In genomic region chr2:14735696-14736095, GRCh38 we compare ENCODE assay signal across 29 cellular contexts.
"Had no signal": no experiment of that assay in that cellular context is flagged by ENCODE, and none has a peak within 500 bp of the region (broad histone marks: within the 10 kb centered on the region; RNA-seq: fewer than 3 reads in every experiment).

No MANE protein-coding gene starts in this region.

- H3K4me3 ChIP-seq: adrenal gland, body of pancreas, esophagus squamous epithelium, gastroesophageal sphincter, heart right ventricle had no signal

- ATAC-seq: activated CD4-positive, alpha-beta T cell treated with anti-CD3 and anti-CD28 coated beads for 36 hours; activated CD8-positive, alpha-beta memory T cell treated with anti-CD3 and anti-CD28 coated beads, Interleukin-2, amount 10 ng/mL, durations not matched to agents 7 days and 5 days; activated CD8-positive, alpha-beta T cell treated with anti-CD3 and anti-CD28 coated beads, Interleukin-2, amount 10 ng/mL, durations not matched to agents 7 days and 5 days; activated naive CD8-positive, alpha-beta T cell treated with anti-CD3 and anti-CD28 coated beads, Interleukin-2, amount 50 U/mL, for 24 hours; body of pancreas; effector memory CD8-positive, alpha-beta T cell; gastroesophageal sphincter; heart right ventricle had no signal

- DNase-seq: activated CD4-positive, alpha-beta memory T cell treated with anti-CD3 and anti-CD28 coated beads for 36 hours; activated CD4-positive, alpha-beta T cell treated with anti-CD3 and anti-CD28 coated beads for 36 hours; activated CD4-positive, alpha-beta T cell treated with anti-CD3 and anti-CD28 coated beads, Interleukin-2, amount 10 ng/mL, durations not matched to agents 24 days and 14 days; activated CD4-positive, CD25-positive, alpha-beta regulatory T cell; activated CD4-positive, CD25-positive, alpha-beta regulatory T cell treated with anti-CD3 and anti-CD28 coated beads, Interleukin-2, amount 50 U/mL, for 72 hours; activated CD8-positive, alpha-beta memory T cell treated with anti-CD3 and anti-CD28 coated beads, Interleukin-2, amount 10 ng/mL, durations not matched to agents 7 days and 5 days; activated CD8-positive, alpha-beta memory T cell treated with anti-CD3 and anti-CD28 coated beads, Interleukin-2, amount 50 U/mL, for 4 hours; activated CD8-positive, alpha-beta T cell treated with anti-CD3 and anti-CD28 coated beads, Interleukin-2, amount 10 ng/mL, durations not matched to agents 7 days and 5 days; activated effector memory CD4-positive, alpha-beta T cell treated with anti-CD3 and anti-CD28 coated beads, Interleukin-2, amount 50 U/mL, for 16 hours; activated naive CD4-positive, alpha-beta T cell treated with anti-CD3 and anti-CD28 coated beads for 36 hours; activated naive CD8-positive, alpha-beta T cell treated with anti-CD3 and anti-CD28 coated beads for 36 hours; activated naive CD8-positive, alpha-beta T cell treated with anti-CD3 and anti-CD28 coated beads, Interleukin-2, amount 50 U/mL, for 24 hours; activated T-cell treated with anti-CD3 and anti-CD28 coated beads, Interleukin-2, amount 50 U/mL, for 1 hour; activated T-cell treated with anti-CD3 and anti-CD28 coated beads, Interleukin-2, amount 50 U/mL, for 48 hours; adrenal gland; amygdala; aorta; body of pancreas; caudate nucleus; cortex of kidney; dermis blood vessel endothelial cell; effector CD4-positive, alpha-beta T cell; effector memory CD8-positive, alpha-beta T cell; erythroblast; esophagus squamous epithelium; foreskin melanocyte; heart right ventricle; T-helper 2 cell had no signal

- H3K27ac ChIP-seq: adrenal gland, body of pancreas, esophagus squamous epithelium, gastroesophageal sphincter, heart right ventricle had no signal

- H3K36me3 ChIP-seq: adrenal gland, esophagus squamous epithelium, gastroesophageal sphincter, heart right ventricle had no signal

- H3K4me1 ChIP-seq: adrenal gland, body of pancreas, esophagus squamous epithelium, gastroesophageal sphincter, heart right ventricle had no signal

- H3K9me3 ChIP-seq: adrenal gland, body of pancreas, esophagus squamous epithelium, gastroesophageal sphincter, heart right ventricle had no signal

- H3K27me3 ChIP-seq: adrenal gland, body of pancreas, esophagus squamous epithelium, gastroesophageal sphincter, heart right ventricle had no signal
